Comparison of ENCODE assay signal across 8 cellular contexts in genomic region chr22:32904044-32904443, GRCh38.
DNase-seq lines count a peak whose midpoint lies in the region; ATAC-seq, FAIRE-seq and TF ChIP-seq lines count a peak whose summit lies in the region.

No MANE protein-coding gene starts in this region.

- no peaks in the 10 kb centered on the region for H3K36me3 Mint-ChIP-seq in CD4-positive, alpha-beta T cell (ENCODE audit: low read depth)

- intact Hi-C loops in CD4-positive, alpha-beta T cell (cut with DNase I, micrococcal nuclease), result no loop called here

- POLR2A ChIA-PET in A549 (lab: Yijun Ruan, JAX), result no interaction called here
- POLR2A ChIA-PET in CD4-positive, alpha-beta T cell (lab: Charles Lee), result no interaction called here

- peaks cover 17% of the 10 kb centered on the region for H3K27me3 ChIP-seq in GM23248 (replicated peaks; ENCODE audit: insufficient read depth)
- no peaks in the 10 kb centered on the region for H3K27me3 ChIP-seq in hepatocyte
- no peaks in the 10 kb centered on the region for H3K27me3 ChIP-seq in CD4-positive, alpha-beta T cell (ENCODE audit: control insufficient read depth, insufficient read depth, low read length)

- no peak overlapping the region for H3K4me3 Mint-ChIP-seq in CD4-positive, alpha-beta T cell

- TF ChIP-seq RAD21 in A549 (conservative IDR thresholded peaks at IDR 0.05 in 1 of 2, IDR thresholded peaks at IDR 0.05 in 1 of 2), result no peak

- TF ChIP-seq EP300 in A549 (IDR thresholded peaks at IDR 0.05), result no peak

- no peak overlapping the region for H3K4me3 ChIP-seq in A549
- H3K4me3 ChIP-seq in GM23248, result no peak overlapping the region
- no peak overlapping the region for H3K4me3 ChIP-seq in hepatocyte

- no peak for FAIRE-seq in A549 (lab: Jason Lieb, UNC)

- CTCF ChIA-PET in A549 (lab: Yijun Ruan, JAX), result no interaction called here
- CTCF ChIA-PET in CD4-positive, alpha-beta T cell (lab: Charles Lee), result no interaction called here

- no peak overlapping the region for H3K9ac ChIP-seq in GM23248

- no peak overlapping the region for H3K27ac Mint-ChIP-seq in CD4-positive, alpha-beta T cell

- no peaks in the 10 kb centered on the region for H3K27me3 Mint-ChIP-seq in CD4-positive, alpha-beta T cell

- no peaks in the 10 kb centered on the region for H3K9me3 ChIP-seq in A549
- H3K9me3 ChIP-seq in GM23248 (ENCODE audit: low read depth), result no peaks in the 10 kb centered on the region
- no peaks in the 10 kb centered on the region for H3K9me3 ChIP-seq in hepatocyte (ENCODE audit: low read depth)
- no peaks in the 10 kb centered on the region for H3K9me3 ChIP-seq in CD4-positive, alpha-beta T cell (ENCODE audit: control insufficient read depth, low read length)

- no peaks in the 10 kb centered on the region for H3K79me2 ChIP-seq in GM23248 (ENCODE audit: insufficient read depth)
- H3K79me2 ChIP-seq in hepatocyte, result no peaks in the 10 kb centered on the region

- H2AFZ ChIP-seq in GM23248 (no peak overlapping the region; the same call in 1 of the 2 replicates), hepatocyte (no peak overlapping the region)

- no peaks in the 10 kb centered on the region for H3K4me1 ChIP-seq in A549
- no peaks in the 10 kb centered on the region for H3K4me1 ChIP-seq in GM23248 (ENCODE audit: insufficient read depth)
- no peaks in the 10 kb centered on the region for H3K4me1 ChIP-seq in hepatocyte (ENCODE audit: insufficient read depth)

- ATAC-seq in A549 (peak; percentile 56 to 81; a peak in 3 of 6 replicates), GM19324 (IDR thresholded peaks at IDR 0.05; ENCODE audit: low FRiP score, unreplicated experiment) (no peak)
- no peak for ATAC-seq in CD4-positive, alpha-beta T cell (ENCODE audit: poor library complexity)

- DNase-seq in A549 (ENCODE audit: low read depth in 1 of 2, low spot score in 1 of 2) (peak; percentile 3 to 29), GM23248 (peak; percentile 66), SK-N-DZ (ENCODE audit: low spot score) (peak; percentile 52), hepatocyte (ENCODE audit: low spot score) (peak; percentile 49), NCI-H510A treated with DMSO at 0.1 percent for 48 hours (lab: John Stamatoyannopoulos, UW) (no peak), 8988T (no peak)
- DNase-seq in CD4-positive, alpha-beta T cell, result no peak

- TF ChIP-seq POLR2A in A549 (IDR thresholded peaks at IDR 0.05; ENCODE audit: low read length), result no peak

- TF ChIP-seq CTCF in A549 (IDR thresholded peaks at IDR 0.05), result no peak
- no peak for TF ChIP-seq CTCF in hepatocyte (IDR thresholded peaks at IDR 0.05; ENCODE audit: poor library complexity)
- no peak for TF ChIP-seq CTCF in CD4-positive, alpha-beta T cell (IDR thresholded peaks at IDR 0.05)

- H3K4me2 ChIP-seq in A549 (no peak overlapping the region), GM23248 (ENCODE audit: unreplicated experiment) (no peak overlapping the region), hepatocyte (no peak overlapping the region)

- H3F3A ChIP-seq in GM23248 (ENCODE audit: insufficient read depth), result no peaks in the 10 kb centered on the region

- H3K9me2 ChIP-seq in GM23248 (ENCODE audit: insufficient read depth) (no peaks in the 10 kb centered on the region), hepatocyte (replicated peaks; ENCODE audit: insufficient read depth) (no peaks in the 10 kb centered on the region)

- no peaks in the 10 kb centered on the region for H3K36me3 ChIP-seq in GM23248 (ENCODE audit: low read depth)
- H3K36me3 ChIP-seq in hepatocyte (replicated peaks; ENCODE audit: insufficient read depth, low read depth), result no peaks in the 10 kb centered on the region

- H3K9me3 Mint-ChIP-seq in CD4-positive, alpha-beta T cell, result no peaks in the 10 kb centered on the region

- in situ Hi-C loops in GM23248 (cut with MboI), result no loop called here

- H4K20me1 ChIP-seq in GM23248 (ENCODE audit: insufficient read depth), result no peaks in the 10 kb centered on the region
- no peaks in the 10 kb centered on the region for H4K20me1 ChIP-seq in hepatocyte (ENCODE audit: insufficient read depth, poor library complexity, severe bottlenecking)

- 60% methylated on average over 3 of the region's 3 CpGs for WGBS in A549 (ENCODE audit: missing lambda C conversion rate)
- 64 to 71% methylated on average over 3 of the region's 3 CpGs for WGBS in GM23248 (ENCODE audit: low coverage in 1 of 2, low lambda C conversion rate in 2 of 2, missing lambda C conversion rate in 2 of 2), 2 experiments
- WGBS in hepatocyte (ENCODE audit: low lambda C conversion rate, missing lambda C conversion rate), result 77% methylated on average over 3 of the region's 3 CpGs

- H3K27ac ChIP-seq in A549 (no peak overlapping the region), GM23248 (no peak overlapping the region), hepatocyte (no peak overlapping the region)
- H3K27ac ChIP-seq in CD4-positive, alpha-beta T cell (ENCODE audit: low read depth, low read length), result no peak overlapping the region

- no peaks in the 10 kb centered on the region for H3K4me1 Mint-ChIP-seq in CD4-positive, alpha-beta T cell (ENCODE audit: low read depth)

TF ChIP-seq in A549, 52 proteins besides CTCF, POLR2A, EP300 and RAD21:
- TF ChIP-seq HDAC2 (IDR thresholded peaks at IDR 0.05), result no peak
- peak; percentile 76 for TF ChIP-seq USF2 (IDR thresholded peaks at IDR 0.05)
- no peak for TF ChIP-seq CEBPB (IDR thresholded peaks at IDR 0.05)
TF ChIP-seq in A549: peak in this region for 1.

Comparison
In these comparisons a context has a peak if more than half of its experiments do, and no peak if none do; other contexts are left out.
1. ATAC-seq: peak in A549 (2 of 2); none in GM19324 (single experiment) and CD4-positive, alpha-beta T cell (single experiment).
2. DNase-seq: peak in A549 (2 of 2), GM23248 (single experiment), SK-N-DZ (single experiment) and hepatocyte (single experiment); none in NCI-H510A treated with DMSO at 0.1 percent for 48 hours (single experiment), 8988T (single experiment) and CD4-positive, alpha-beta T cell (0 of 10).